In the genomic region with DNA sequence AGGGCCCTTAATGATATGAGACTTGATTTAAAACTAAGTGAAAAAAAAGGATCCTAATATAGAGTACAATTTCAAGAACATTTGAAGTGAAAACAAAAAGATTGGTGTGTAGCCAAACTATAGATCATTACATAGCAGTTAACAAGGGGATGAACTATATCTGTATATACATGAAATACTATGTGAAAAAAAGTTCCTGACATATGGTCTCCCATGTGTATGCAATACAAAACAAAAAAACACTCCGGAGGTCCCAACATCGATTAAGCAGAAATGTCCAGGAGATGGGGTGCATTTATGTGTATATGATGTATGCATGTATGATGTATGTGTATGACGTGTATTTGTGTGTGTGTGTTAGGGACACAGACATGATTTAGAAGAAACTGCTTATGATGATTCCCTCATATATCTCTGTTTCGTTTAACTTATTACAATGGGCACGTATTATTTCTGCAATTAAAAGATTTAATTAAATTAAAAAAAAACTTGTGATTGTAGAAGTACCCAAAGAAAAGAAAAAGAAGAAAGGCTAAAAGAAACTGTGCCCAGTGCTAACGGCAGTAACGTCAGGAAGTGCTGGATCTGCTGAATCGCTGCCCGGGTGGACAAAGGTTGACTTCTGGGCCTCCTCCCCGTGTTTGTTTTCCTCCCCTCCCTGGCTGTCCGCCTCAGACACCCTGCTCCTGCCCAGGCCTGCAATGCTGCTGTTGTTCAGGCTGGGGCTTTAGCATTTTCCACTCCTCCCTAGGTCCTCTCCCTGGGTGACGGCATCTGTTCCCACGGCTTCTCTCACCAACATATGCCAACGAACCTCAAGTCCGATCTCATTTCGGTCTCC, we compare ENCODE assay signal across 1 cellular context.
TF ChIP-seq lines count a peak whose summit lies in the region.

No MANE protein-coding gene starts in this region.

TF ChIP-seq in HepG2, 621 proteins besides CTCF, POLR2A, EP300 and RAD21 (continued from another document and continues in another):
- TF ChIP-seq, protein P1, sequence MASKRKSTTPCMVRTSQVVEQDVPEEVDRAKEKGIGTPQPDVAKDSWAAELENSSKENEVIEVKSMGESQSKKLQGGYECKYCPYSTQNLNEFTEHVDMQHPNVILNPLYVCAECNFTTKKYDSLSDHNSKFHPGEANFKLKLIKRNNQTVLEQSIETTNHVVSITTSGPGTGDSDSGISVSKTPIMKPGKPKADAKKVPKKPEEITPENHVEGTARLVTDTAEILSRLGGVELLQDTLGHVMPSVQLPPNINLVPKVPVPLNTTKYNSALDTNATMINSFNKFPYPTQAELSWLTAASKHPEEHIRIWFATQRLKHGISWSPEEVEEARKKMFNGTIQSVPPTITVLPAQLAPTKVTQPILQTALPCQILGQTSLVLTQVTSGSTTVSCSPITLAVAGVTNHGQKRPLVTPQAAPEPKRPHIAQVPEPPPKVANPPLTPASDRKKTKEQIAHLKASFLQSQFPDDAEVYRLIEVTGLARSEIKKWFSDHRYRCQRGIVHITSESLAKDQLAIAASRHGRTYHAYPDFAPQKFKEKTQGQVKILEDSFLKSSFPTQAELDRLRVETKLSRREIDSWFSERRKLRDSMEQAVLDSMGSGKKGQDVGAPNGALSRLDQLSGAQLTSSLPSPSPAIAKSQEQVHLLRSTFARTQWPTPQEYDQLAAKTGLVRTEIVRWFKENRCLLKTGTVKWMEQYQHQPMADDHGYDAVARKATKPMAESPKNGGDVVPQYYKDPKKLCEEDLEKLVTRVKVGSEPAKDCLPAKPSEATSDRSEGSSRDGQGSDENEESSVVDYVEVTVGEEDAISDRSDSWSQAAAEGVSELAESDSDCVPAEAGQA (IDR thresholded peaks at IDR 0.05; ENCODE audit: low read depth): no peak
- TF ChIP-seq, protein P1 (CRISPR knock-in tag; IDR thresholded peaks at IDR 0.05; ENCODE audit: borderline replicate concordance): no peak
- TF ChIP-seq SP5 (CRISPR knock-in tag; IDR thresholded peaks at IDR 0.05; ENCODE audit: borderline replicate concordance, low read depth) (peak; percentile 84), HOXA3 (CRISPR knock-in tag; IDR thresholded peaks at IDR 0.05) (peak; percentile 82), MBNL3 (CRISPR knock-in tag; conservative IDR thresholded peaks at IDR 0.05) (no peak), SSRP1 (CRISPR knock-in tag; IDR thresholded peaks at IDR 0.05) (no peak), NONO (IDR thresholded peaks at IDR 0.05) (no peak), NONO (CRISPR knock-in tag; conservative IDR thresholded peaks at IDR 0.05) (no peak; the same call in 1 of the 2 replicates), MAF1 (CRISPR knock-in tag; IDR thresholded peaks at IDR 0.05; ENCODE audit: borderline replicate concordance) (no peak), SIX4 (CRISPR knock-in tag; IDR thresholded peaks at IDR 0.05) (no peak), MAZ (IDR thresholded peaks at IDR 0.05; ENCODE audit: borderline replicate concordance, low read depth, low read length) (peak; percentile 55; the same call in 1 of the 2 replicates), MAZ (CRISPR knock-in tag; IDR thresholded peaks at IDR 0.05; ENCODE audit: low read depth) (no peak), GLI4 (CRISPR knock-in tag; IDR thresholded peaks at IDR 0.05; ENCODE audit: borderline replicate concordance) (no peak), SCMH1 (CRISPR knock-in tag; IDR thresholded peaks at IDR 0.05; ENCODE audit: borderline replicate concordance) (no peak), ELF1 (CRISPR knock-in tag; IDR thresholded peaks at IDR 0.05) (peak; percentile 39; the same call in 1 of the 2 replicates), FLYWCH1 (CRISPR knock-in tag; IDR thresholded peaks at IDR 0.05) (no peak), LCORL (IDR thresholded peaks at IDR 0.05) (no peak), LCORL (CRISPR knock-in tag; IDR thresholded peaks at IDR 0.05) (peak; percentile 78), KDM2A (CRISPR knock-in tag; IDR thresholded peaks at IDR 0.05; ENCODE audit: borderline replicate concordance, low read depth) (no peak), POLR2AphosphoS2 (IDR thresholded peaks at IDR 0.05; ENCODE audit: low read depth, low read length) (no peak), GATAD1 (CRISPR knock-in tag; IDR thresholded peaks at IDR 0.05) (no peak), ARNT2 (CRISPR knock-in tag; IDR thresholded peaks at IDR 0.05; ENCODE audit: low read depth) (no peak), WIZ (CRISPR knock-in tag; IDR thresholded peaks at IDR 0.05) (no peak), ZNF30 (CRISPR knock-in tag; IDR thresholded peaks at IDR 0.05) (no peak), ZNF264 (CRISPR knock-in tag; IDR thresholded peaks at IDR 0.05) (peak; percentile 53; the same call in 1 of the 2 replicates), SMARCC2 (IDR thresholded peaks at IDR 0.05) (no peak), ZNF883 (CRISPR knock-in tag; IDR thresholded peaks at IDR 0.05; ENCODE audit: not compliant biosample characterization) (no peak), KLF6 (CRISPR knock-in tag; IDR thresholded peaks at IDR 0.05) (0 out of 2 replicates have a peak, but pooled peaks have one; percentile 30)
- TF ChIP-seq, protein P2, sequence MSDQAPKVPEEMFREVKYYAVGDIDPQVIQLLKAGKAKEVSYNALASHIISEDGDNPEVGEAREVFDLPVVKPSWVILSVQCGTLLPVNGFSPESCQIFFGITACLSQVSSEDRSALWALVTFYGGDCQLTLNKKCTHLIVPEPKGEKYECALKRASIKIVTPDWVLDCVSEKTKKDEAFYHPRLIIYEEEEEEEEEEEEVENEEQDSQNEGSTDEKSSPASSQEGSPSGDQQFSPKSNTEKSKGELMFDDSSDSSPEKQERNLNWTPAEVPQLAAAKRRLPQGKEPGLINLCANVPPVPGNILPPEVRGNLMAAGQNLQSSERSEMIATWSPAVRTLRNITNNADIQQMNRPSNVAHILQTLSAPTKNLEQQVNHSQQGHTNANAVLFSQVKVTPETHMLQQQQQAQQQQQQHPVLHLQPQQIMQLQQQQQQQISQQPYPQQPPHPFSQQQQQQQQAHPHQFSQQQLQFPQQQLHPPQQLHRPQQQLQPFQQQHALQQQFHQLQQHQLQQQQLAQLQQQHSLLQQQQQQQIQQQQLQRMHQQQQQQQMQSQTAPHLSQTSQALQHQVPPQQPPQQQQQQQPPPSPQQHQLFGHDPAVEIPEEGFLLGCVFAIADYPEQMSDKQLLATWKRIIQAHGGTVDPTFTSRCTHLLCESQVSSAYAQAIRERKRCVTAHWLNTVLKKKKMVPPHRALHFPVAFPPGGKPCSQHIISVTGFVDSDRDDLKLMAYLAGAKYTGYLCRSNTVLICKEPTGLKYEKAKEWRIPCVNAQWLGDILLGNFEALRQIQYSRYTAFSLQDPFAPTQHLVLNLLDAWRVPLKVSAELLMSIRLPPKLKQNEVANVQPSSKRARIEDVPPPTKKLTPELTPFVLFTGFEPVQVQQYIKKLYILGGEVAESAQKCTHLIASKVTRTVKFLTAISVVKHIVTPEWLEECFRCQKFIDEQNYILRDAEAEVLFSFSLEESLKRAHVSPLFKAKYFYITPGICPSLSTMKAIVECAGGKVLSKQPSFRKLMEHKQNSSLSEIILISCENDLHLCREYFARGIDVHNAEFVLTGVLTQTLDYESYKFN (CRISPR knock-in tag; conservative IDR thresholded peaks at IDR 0.05): peak; percentile 91
- TF ChIP-seq, protein P3, sequence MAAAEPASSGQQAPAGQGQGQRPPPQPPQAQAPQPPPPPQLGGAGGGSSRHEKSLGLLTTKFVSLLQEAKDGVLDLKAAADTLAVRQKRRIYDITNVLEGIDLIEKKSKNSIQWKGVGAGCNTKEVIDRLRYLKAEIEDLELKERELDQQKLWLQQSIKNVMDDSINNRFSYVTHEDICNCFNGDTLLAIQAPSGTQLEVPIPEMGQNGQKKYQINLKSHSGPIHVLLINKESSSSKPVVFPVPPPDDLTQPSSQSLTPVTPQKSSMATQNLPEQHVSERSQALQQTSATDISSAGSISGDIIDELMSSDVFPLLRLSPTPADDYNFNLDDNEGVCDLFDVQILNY (CRISPR knock-in tag; conservative IDR thresholded peaks at IDR 0.05): no peak
- TF ChIP-seq, protein P4, sequence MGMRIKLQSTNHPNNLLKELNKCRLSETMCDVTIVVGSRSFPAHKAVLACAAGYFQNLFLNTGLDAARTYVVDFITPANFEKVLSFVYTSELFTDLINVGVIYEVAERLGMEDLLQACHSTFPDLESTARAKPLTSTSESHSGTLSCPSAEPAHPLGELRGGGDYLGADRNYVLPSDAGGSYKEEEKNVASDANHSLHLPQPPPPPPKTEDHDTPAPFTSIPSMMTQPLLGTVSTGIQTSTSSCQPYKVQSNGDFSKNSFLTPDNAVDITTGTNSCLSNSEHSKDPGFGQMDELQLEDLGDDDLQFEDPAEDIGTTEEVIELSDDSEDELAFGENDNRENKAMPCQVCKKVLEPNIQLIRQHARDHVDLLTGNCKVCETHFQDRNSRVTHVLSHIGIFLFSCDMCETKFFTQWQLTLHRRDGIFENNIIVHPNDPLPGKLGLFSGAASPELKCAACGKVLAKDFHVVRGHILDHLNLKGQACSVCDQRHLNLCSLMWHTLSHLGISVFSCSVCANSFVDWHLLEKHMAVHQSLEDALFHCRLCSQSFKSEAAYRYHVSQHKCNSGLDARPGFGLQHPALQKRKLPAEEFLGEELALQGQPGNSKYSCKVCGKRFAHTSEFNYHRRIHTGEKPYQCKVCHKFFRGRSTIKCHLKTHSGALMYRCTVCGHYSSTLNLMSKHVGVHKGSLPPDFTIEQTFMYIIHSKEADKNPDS (CRISPR knock-in tag; IDR thresholded peaks at IDR 0.05): no peak
- TF ChIP-seq, protein P5, sequence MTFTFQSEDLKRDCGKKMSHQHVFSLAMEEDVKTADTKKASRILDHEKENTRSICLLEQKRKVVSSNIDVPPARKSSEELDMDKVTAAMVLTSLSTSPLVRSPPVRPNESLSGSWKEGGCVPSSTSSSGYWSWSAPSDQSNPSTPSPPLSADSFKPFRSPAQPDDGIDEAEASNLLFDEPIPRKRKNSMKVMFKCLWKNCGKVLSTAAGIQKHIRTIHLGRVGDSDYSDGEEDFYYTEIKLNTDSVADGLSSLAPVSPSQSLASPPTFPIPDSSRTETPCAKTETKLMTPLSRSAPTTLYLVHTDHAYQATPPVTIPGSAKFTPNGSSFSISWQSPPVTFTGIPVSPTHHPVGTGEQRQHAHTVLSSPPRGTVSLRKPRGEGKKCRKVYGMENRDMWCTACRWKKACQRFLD (CRISPR knock-in tag; IDR thresholded peaks at IDR 0.05; ENCODE audit: borderline replicate concordance): no peak
- TF ChIP-seq, protein P6, sequence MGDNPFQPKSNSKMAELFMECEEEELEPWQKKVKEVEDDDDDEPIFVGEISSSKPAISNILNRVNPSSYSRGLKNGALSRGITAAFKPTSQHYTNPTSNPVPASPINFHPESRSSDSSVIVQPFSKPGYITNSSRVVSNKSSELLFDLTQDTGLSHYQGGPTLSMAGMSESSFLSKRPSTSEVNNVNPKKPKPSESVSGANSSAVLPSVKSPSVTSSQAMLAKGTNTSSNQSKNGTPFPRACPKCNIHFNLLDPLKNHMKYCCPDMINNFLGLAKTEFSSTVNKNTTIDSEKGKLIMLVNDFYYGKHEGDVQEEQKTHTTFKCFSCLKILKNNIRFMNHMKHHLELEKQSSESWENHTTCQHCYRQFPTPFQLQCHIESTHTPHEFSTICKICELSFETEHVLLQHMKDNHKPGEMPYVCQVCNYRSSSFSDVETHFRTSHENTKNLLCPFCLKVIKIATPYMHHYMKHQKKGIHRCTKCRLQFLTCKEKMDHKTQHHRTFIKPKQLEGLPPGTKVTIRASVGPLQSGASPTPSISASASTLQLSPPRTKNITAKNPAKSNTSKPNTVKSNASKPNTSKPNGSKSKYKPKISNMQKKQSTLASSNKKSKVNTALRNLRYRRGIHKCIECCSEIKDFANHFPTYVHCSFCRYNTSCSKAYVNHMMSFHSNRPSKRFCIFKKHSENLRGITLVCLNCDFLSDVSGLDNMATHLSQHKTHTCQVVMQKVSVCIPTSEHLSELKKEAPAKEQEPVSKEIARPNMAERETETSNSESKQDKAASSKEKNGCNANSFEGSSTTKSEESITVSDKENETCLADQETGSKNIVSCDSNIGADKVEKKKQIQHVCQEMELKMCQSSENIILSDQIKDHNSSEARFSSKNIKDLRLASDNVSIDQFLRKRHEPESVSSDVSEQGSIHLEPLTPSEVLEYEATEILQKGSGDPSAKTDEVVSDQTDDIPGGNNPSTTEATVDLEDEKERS (CRISPR knock-in tag; IDR thresholded peaks at IDR 0.05): no peak
- TF ChIP-seq, protein P7, sequence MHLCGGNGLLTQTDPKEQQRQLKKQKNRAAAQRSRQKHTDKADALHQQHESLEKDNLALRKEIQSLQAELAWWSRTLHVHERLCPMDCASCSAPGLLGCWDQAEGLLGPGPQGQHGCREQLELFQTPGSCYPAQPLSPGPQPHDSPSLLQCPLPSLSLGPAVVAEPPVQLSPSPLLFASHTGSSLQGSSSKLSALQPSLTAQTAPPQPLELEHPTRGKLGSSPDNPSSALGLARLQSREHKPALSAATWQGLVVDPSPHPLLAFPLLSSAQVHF (CRISPR knock-in tag; IDR thresholded peaks at IDR 0.05): no peak
- TF ChIP-seq, protein P8, sequence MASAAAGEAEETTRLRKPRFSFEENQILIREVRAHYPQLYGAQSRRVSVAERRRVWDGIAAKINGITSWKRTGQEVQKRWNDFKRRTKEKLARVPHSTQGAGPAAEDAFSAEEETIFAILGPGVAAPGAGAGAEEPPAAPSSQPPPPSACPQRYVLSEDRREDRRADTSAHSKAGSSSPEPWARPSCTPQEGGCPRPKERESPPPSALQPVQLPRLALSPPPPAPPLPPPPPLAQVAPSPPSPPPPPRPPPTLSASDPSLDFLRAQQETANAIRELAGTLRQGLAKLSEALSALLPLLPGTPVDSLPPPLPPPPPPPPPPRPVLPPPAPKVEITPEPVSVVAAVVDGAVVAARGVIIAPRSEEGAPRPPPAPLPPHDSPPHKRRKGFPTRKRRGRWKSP (CRISPR knock-in tag; IDR thresholded peaks at IDR 0.05): no peak
